26 cellular contexts compared by ENCODE assay signal in genomic region chr7:94245500-94245899, GRCh38.
"Had no signal": no experiment of that assay in that cellular context is flagged by ENCODE, and none has a peak within 500 bp of the region (broad histone marks: within the 10 kb centered on the region; RNA-seq: fewer than 3 reads in every experiment).

No MANE protein-coding gene starts in this region.

- H3K9me3 Mint-ChIP-seq: activated CD4-positive, alpha-beta memory T cell treated with anti-CD3 and anti-CD28 coated beads, Interleukin-2, amount 10 ng/mL, durations not matched to agents 7 days and 5 days; activated CD4-positive, alpha-beta T cell treated with anti-CD3 and anti-CD28 coated beads, Interleukin-2, amount 10 ng/mL, durations not matched to agents 24 days and 14 days; activated naive CD4-positive, alpha-beta T cell treated with anti-CD3 and anti-CD28 coated beads, Interleukin-2, amount 50 U/mL, for 24 hours; activated naive CD8-positive, alpha-beta T cell treated with anti-CD3 and anti-CD28 coated beads, Interleukin-2, amount 50 U/mL, for 24 hours; activated T-cell treated with anti-CD3 and anti-CD28 coated beads, Interleukin-2, amount 50 U/mL, for 4 hours; activated T-helper 17 cell treated with anti-CD3 and anti-CD28 coated beads, Interleukin-2, amount 50 U/mL, for 72 hours; memory B cell; neural progenitor cell; stimulated activated naive B cell treated with anti-CD40 and anti-IgM and Interleukin-4, amounts not matched to agents 10 μg/mL and 1 μg/mL and 100 μg/mL, for 72 hours had no signal

- H3K4me3 Mint-ChIP-seq: activated CD4-positive, alpha-beta memory T cell treated with anti-CD3 and anti-CD28 coated beads, Interleukin-2, amount 10 ng/mL, durations not matched to agents 7 days and 5 days; activated CD4-positive, alpha-beta T cell treated with anti-CD3 and anti-CD28 coated beads, Interleukin-2, amount 10 ng/mL, durations not matched to agents 24 days and 14 days; activated naive CD4-positive, alpha-beta T cell treated with anti-CD3 and anti-CD28 coated beads, Interleukin-2, amount 50 U/mL, for 24 hours; activated naive CD8-positive, alpha-beta T cell treated with anti-CD3 and anti-CD28 coated beads, Interleukin-2, amount 50 U/mL, for 24 hours; activated T-cell treated with anti-CD3 and anti-CD28 coated beads, Interleukin-2, amount 50 U/mL, for 4 hours; activated T-helper 17 cell treated with anti-CD3 and anti-CD28 coated beads, Interleukin-2, amount 50 U/mL, for 72 hours; memory B cell; naive thymus-derived CD8-positive, alpha-beta T cell; neural progenitor cell; stimulated activated naive B cell treated with anti-CD40 and anti-IgM and Interleukin-4, amounts not matched to agents 10 μg/mL and 1 μg/mL and 100 μg/mL, for 72 hours had no signal

- H3K36me3 Mint-ChIP-seq: activated naive CD4-positive, alpha-beta T cell treated with anti-CD3 and anti-CD28 coated beads, Interleukin-2, amount 50 U/mL, for 24 hours; memory B cell; naive thymus-derived CD8-positive, alpha-beta T cell; neural progenitor cell; stimulated activated naive B cell treated with anti-CD40 and anti-IgM and Interleukin-4, amounts not matched to agents 10 μg/mL and 1 μg/mL and 100 μg/mL, for 72 hours had no signal

- H3K4me3 ChIP-seq: gastrocnemius medialis, hepatocyte, neural progenitor cell, suprapubic skin, tibial nerve had no signal

- FAIRE-seq: colon had no signal

- ATAC-seq: activated naive CD8-positive, alpha-beta T cell treated with anti-CD3 and anti-CD28 coated beads, Interleukin-2, amount 50 U/mL, for 24 hours; activated T-cell treated with anti-CD3 and anti-CD28 coated beads, Interleukin-2, amount 50 U/mL, for 4 hours; activated T-helper 17 cell treated with anti-CD3 and anti-CD28 coated beads, Interleukin-2, amount 50 U/mL, for 72 hours; gastrocnemius medialis; naive thymus-derived CD8-positive, alpha-beta T cell; right cardiac atrium; stimulated activated naive B cell treated with anti-CD40 and anti-IgM and Interleukin-4, amounts not matched to agents 10 μg/mL and 1 μg/mL and 100 μg/mL, for 72 hours had no signal

- H3K9me3 ChIP-seq: gastrocnemius medialis, suprapubic skin, tibial nerve had no signal

- H3K4me1 Mint-ChIP-seq: activated CD4-positive, alpha-beta memory T cell treated with anti-CD3 and anti-CD28 coated beads, Interleukin-2, amount 10 ng/mL, durations not matched to agents 7 days and 5 days; activated CD4-positive, alpha-beta T cell treated with anti-CD3 and anti-CD28 coated beads, Interleukin-2, amount 10 ng/mL, durations not matched to agents 24 days and 14 days; activated naive CD4-positive, alpha-beta T cell treated with anti-CD3 and anti-CD28 coated beads, Interleukin-2, amount 50 U/mL, for 24 hours; activated naive CD8-positive, alpha-beta T cell treated with anti-CD3 and anti-CD28 coated beads, Interleukin-2, amount 50 U/mL, for 24 hours; activated T-helper 17 cell treated with anti-CD3 and anti-CD28 coated beads, Interleukin-2, amount 50 U/mL, for 72 hours; memory B cell; naive thymus-derived CD8-positive, alpha-beta T cell; stimulated activated naive B cell treated with anti-CD40 and anti-IgM and Interleukin-4, amounts not matched to agents 10 μg/mL and 1 μg/mL and 100 μg/mL, for 72 hours had no signal

- H3K36me3 ChIP-seq: gastrocnemius medialis, neural progenitor cell, suprapubic skin, tibial nerve had no signal

- H3K4me2 ChIP-seq: hepatocyte, neural progenitor cell had no signal

- H3K27me3 Mint-ChIP-seq: activated CD4-positive, alpha-beta memory T cell treated with anti-CD3 and anti-CD28 coated beads, Interleukin-2, amount 10 ng/mL, durations not matched to agents 7 days and 5 days; activated CD4-positive, alpha-beta T cell treated with anti-CD3 and anti-CD28 coated beads, Interleukin-2, amount 10 ng/mL, durations not matched to agents 24 days and 14 days; activated naive CD8-positive, alpha-beta T cell treated with anti-CD3 and anti-CD28 coated beads, Interleukin-2, amount 50 U/mL, for 24 hours; memory B cell had no signal

- H2AFZ ChIP-seq: hepatocyte, neural progenitor cell had no signal

- DNase-seq: activated CD4-positive, alpha-beta memory T cell treated with anti-CD3 and anti-CD28 coated beads, Interleukin-2, amount 10 ng/mL, durations not matched to agents 7 days and 5 days; activated CD4-positive, alpha-beta T cell treated with anti-CD3 and anti-CD28 coated beads, Interleukin-2, amount 10 ng/mL, durations not matched to agents 24 days and 14 days; activated CD4-positive, CD25-positive, alpha-beta regulatory T cell treated with anti-CD3 and anti-CD28 coated beads, Interleukin-2, amount 50 U/mL, for 72 hours; activated CD8-positive, alpha-beta memory T cell treated with anti-CD3 and anti-CD28 coated beads, Interleukin-2, amount 50 U/mL, for 48 hours; activated gamma-delta T cell treated with Interleukin-2 at 50 U/mL for 16 hours; activated naive CD8-positive, alpha-beta T cell treated with anti-CD3 and anti-CD28 coated beads, Interleukin-2, amount 50 U/mL, for 24 hours; activated T-cell treated with anti-CD3 and anti-CD28 coated beads, Interleukin-2, amount 50 U/mL, for 4 hours; anterior cingulate cortex; dermis blood vessel endothelial cell; effector CD4-positive, alpha-beta T cell; gastrocnemius medialis; islet precursor cell; naive thymus-derived CD8-positive, alpha-beta T cell; right cardiac atrium; stimulated activated CD4-positive, alpha-beta T cell treated with anti-CD3 and anti-CD28 coated beads, Interleukin-15, amount 100 ng/mL, for 24 hours; stimulated activated CD4-positive, alpha-beta T cell treated with anti-CD3 and anti-CD28 coated beads, Interleukin-2, amount 100 ng/mL, for 24 hours; stimulated activated naive B cell treated with anti-CD40 and anti-IgM and Interleukin-4, amounts not matched to agents 10 μg/mL and 1 μg/mL and 100 μg/mL, for 72 hours; T-helper 1 cell had no signal

- H3K9ac ChIP-seq: neural progenitor cell had no signal

- H3K79me2 ChIP-seq: hepatocyte had no signal

- H3K4me1 ChIP-seq: gastrocnemius medialis, neural progenitor cell, suprapubic skin, tibial nerve had no signal

- H3K27me3 ChIP-seq: gastrocnemius medialis, hepatocyte, suprapubic skin, tibial nerve had no signal

- H3K27ac ChIP-seq: gastrocnemius medialis, hepatocyte, neural progenitor cell, suprapubic skin, tibial nerve had no signal

- H3K27ac Mint-ChIP-seq: activated CD4-positive, alpha-beta memory T cell treated with anti-CD3 and anti-CD28 coated beads, Interleukin-2, amount 10 ng/mL, durations not matched to agents 7 days and 5 days; activated CD4-positive, alpha-beta T cell treated with anti-CD3 and anti-CD28 coated beads, Interleukin-2, amount 10 ng/mL, durations not matched to agents 24 days and 14 days; activated naive CD4-positive, alpha-beta T cell treated with anti-CD3 and anti-CD28 coated beads, Interleukin-2, amount 50 U/mL, for 24 hours; activated naive CD8-positive, alpha-beta T cell treated with anti-CD3 and anti-CD28 coated beads, Interleukin-2, amount 50 U/mL, for 24 hours; activated T-helper 17 cell treated with anti-CD3 and anti-CD28 coated beads, Interleukin-2, amount 50 U/mL, for 72 hours; memory B cell; naive thymus-derived CD8-positive, alpha-beta T cell; neural progenitor cell; stimulated activated naive B cell treated with anti-CD40 and anti-IgM and Interleukin-4, amounts not matched to agents 10 μg/mL and 1 μg/mL and 100 μg/mL, for 72 hours had no signal
